Comparison of ENCODE assay signal across 8 cellular contexts in genomic region chr2:240840435-240841060, GRCh38. TPM values are rescaled to one million over a fixed set of nuclear protein-coding genes. Genes with fewer than 3 reads are reported as not detected.
A peak's percentile ranks its signal among the peaks of the same experiment; 100 is the strongest.
DNase-seq lines count a peak whose midpoint lies in the region; ATAC-seq, FAIRE-seq and TF ChIP-seq lines count a peak whose summit lies in the region.

No MANE protein-coding gene starts in this region.

- ATAC-seq in PC-3 (peak; percentile 96), GM18870 (IDR thresholded peaks at IDR 0.05; ENCODE audit: unreplicated experiment) (no peak)

- H3K4me3 ChIP-seq in HAP-1, result no peak overlapping the region
- no peak overlapping the region for H3K4me3 ChIP-seq in PC-3 (ENCODE audit: low read length)
- H3K4me3 ChIP-seq in endocrine pancreas (ENCODE audit: control insufficient read depth, insufficient read depth, low read length), result no peak overlapping the region

- H4K20me1 ChIP-seq in PC-3 (ENCODE audit: low read length), result no peaks in the 10 kb centered on the region

- H3K27me3 ChIP-seq in HAP-1 (ENCODE audit: low read depth), result no peaks in the 10 kb centered on the region
- H3K27me3 ChIP-seq in PC-3 (ENCODE audit: low read length), result peaks cover 29% of the 10 kb centered on the region
- H3K27me3 ChIP-seq in endocrine pancreas (ENCODE audit: control insufficient read depth, insufficient read depth, low read length), result no peaks in the 10 kb centered on the region

- H3K27me3 Mint-ChIP-seq in mesothelial cell of epicardium (ENCODE audit: low read depth), result peaks cover 62% of the 10 kb centered on the region

- no peak overlapping the region for H2AFZ ChIP-seq in PC-3 (ENCODE audit: low read length)

- intact Hi-C loops in PC-3 (cut with micrococcal nuclease), result loop anchor here (1.0 to 2.0 kb wide), 2 partner anchors 30 to 326 kb away; no protein-coding TSS in a partner anchor

- H3K36me3 Mint-ChIP-seq in mesothelial cell of epicardium, result no peaks in the 10 kb centered on the region

- no TSS peak for BruUV-seq in PC-3 (replicated peaks; lab: Mats Ljungman, UMichigan)

- DNase-seq in COLO829 (ENCODE audit: low spot score) (peak; percentile 82), HAP-1 (ENCODE audit: low spot score in 2 of 2) (peak; percentile 55 to 81), PC-3 (peak; percentile 73), mesothelial cell of epicardium (ENCODE audit: low spot score in 2 of 2, unreplicated experiment in 2 of 2) (peak in 1 of 2 experiments; percentile 67), GM12891 (ENCODE audit: insufficient read length, low spot score) (no peak), OCI-M2 (lab: John Stamatoyannopoulos, UW; ENCODE audit: unreplicated experiment) (no peak)

- TF ChIP-seq POLR2A in GM12891 (IDR thresholded peaks at IDR 0.05; ENCODE audit: low read depth, low read length), result no peak

- no peaks in the 10 kb centered on the region for H3K9me3 Mint-ChIP-seq in mesothelial cell of epicardium

- no peaks in the 10 kb centered on the region for H3K36me3 ChIP-seq in HAP-1 (replicated peaks)
- no peaks in the 10 kb centered on the region for H3K36me3 ChIP-seq in PC-3 (ENCODE audit: low read depth, low read length)
- H3K36me3 ChIP-seq in endocrine pancreas (ENCODE audit: control insufficient read depth, insufficient read depth, low read length), result no peaks in the 10 kb centered on the region

- CTCF ChIA-PET in PC-3 (lab: Charles Lee), result interaction anchor here (0.6 to 1.5 kb wide), 11 partner anchors 10 to 479 kb away, joined by 3 to 13 read pairs (median 3); no protein-coding TSS in a partner anchor

- H3K4me1 ChIP-seq in HAP-1 (peaks cover 9% of the 10 kb centered on the region), PC-3 (ENCODE audit: insufficient read depth, low read length) (no peaks in the 10 kb centered on the region; the same call in 1 of the 2 replicates), endocrine pancreas (ENCODE audit: control insufficient read depth, insufficient read depth, low read length) (no peaks in the 10 kb centered on the region)

- no peak overlapping the region for H3K27ac Mint-ChIP-seq in mesothelial cell of epicardium

- TF ChIP-seq CTCF in PC-3 (conservative IDR thresholded peaks at IDR 0.05; ENCODE audit: low read depth, low read length) (peak; percentile 69), mesothelial cell of epicardium (IDR thresholded peaks at IDR 0.05; ENCODE audit: unreplicated experiment) (peak; percentile 55)

- H3K27ac ChIP-seq in PC-3 (ENCODE audit: low read length), result no peak overlapping the region

- no peaks in the 10 kb centered on the region for H3F3A ChIP-seq in PC-3 (ENCODE audit: low read length, unreplicated experiment)

- no peaks in the 10 kb centered on the region for H3K4me1 Mint-ChIP-seq in mesothelial cell of epicardium

- FAIRE-seq in GM12891 (lab: Jason Lieb, UNC), result no peak

- H3K9me3 ChIP-seq in HAP-1, result peaks cover 11% of the 10 kb centered on the region
- H3K9me3 ChIP-seq in PC-3 (ENCODE audit: low read length), result no peaks in the 10 kb centered on the region
- no peaks in the 10 kb centered on the region for H3K9me3 ChIP-seq in endocrine pancreas (ENCODE audit: control insufficient read depth, low read length)

- POLR2A ChIA-PET in PC-3 (lab: Charles Lee; ENCODE audit: unreplicated experiment), result no interaction called here

- no peak overlapping the region for H3K4me2 ChIP-seq in PC-3 (ENCODE audit: low read length)

- no peaks in the 10 kb centered on the region for H3K9me2 ChIP-seq in PC-3 (replicated peaks; ENCODE audit: low read length)

- H3K9ac ChIP-seq in PC-3 (ENCODE audit: low read length), result no peak overlapping the region
- H3K9ac ChIP-seq in endocrine pancreas (ENCODE audit: control insufficient read depth, insufficient read depth, low read length), result peak overlapping the region; percentile 62

- no peak overlapping the region for H3K4me3 Mint-ChIP-seq in mesothelial cell of epicardium

- no peaks in the 10 kb centered on the region for H3K79me2 ChIP-seq in PC-3 (ENCODE audit: low read length)

- in situ Hi-C loops in HAP-1 (cut with MboI; ENCODE audit: low sequenced_read_pairs), result no loop called here

TF ChIP-seq in GM12891, 5 proteins besides CTCF, POLR2A, EP300 and RAD21:
- no peak for TF ChIP-seq POLR2AphosphoS5 (IDR thresholded peaks at IDR 0.05; ENCODE audit: low read depth, low read length)
- TF ChIP-seq POU2F2 (IDR thresholded peaks at IDR 0.05; ENCODE audit: low read depth, low read length), result no peak
- TF ChIP-seq PAX5 (IDR thresholded peaks at IDR 0.05; ENCODE audit: insufficient read depth, low read length, severe bottlenecking), result no peak
- no peak for TF ChIP-seq TAF1 (IDR thresholded peaks at IDR 0.05; ENCODE audit: low read depth, low read length)
- no peak for TF ChIP-seq SPI1 (IDR thresholded peaks at IDR 0.05; ENCODE audit: low read depth, low read length)

RNA-seq across cellular contexts. Expression of gene KIF1A, which starts 20.5 kb away (rescaled TPM):
- total RNA-seq in PC-3 (2014; rRNA removed), result 0.40 TPM in 1 of 2 replicates, not detected in the other
- total RNA-seq in mesothelial cell of epicardium, result 46.2 to 49.5 TPM (median 48.9 TPM) in 3 replicates
- polyA plus RNA-seq in GM12891 (2012; ENCODE audit: low read depth, missing spikeins), result 0.58 TPM

RNA-seq across cellular contexts. Expression of gene AGXT, which starts 28.1 kb away (rescaled TPM):
- total RNA-seq in PC-3 (2014; rRNA removed) (not detected in 2 replicates), mesothelial cell of epicardium (not detected in 3 replicates)
- polyA plus RNA-seq in GM12891 (2012; ENCODE audit: low read depth, missing spikeins), result not detected

RNA-seq across cellular contexts. Expression of gene MAB21L4, which starts 55.4 kb away (rescaled TPM):
- total RNA-seq in PC-3 (2014; rRNA removed) (0.12 and 1.0 TPM in 2 replicates), mesothelial cell of epicardium (2.0 to 3.2 TPM (median 2.4 TPM) in 3 replicates)
- not detected for polyA plus RNA-seq in GM12891 (2012; ENCODE audit: low read depth, missing spikeins)

Comparison
In these comparisons a context has a peak if more than half of its experiments do, and no peak if none do; other contexts are left out.
1. DNase-seq: peak in COLO829 (single experiment), HAP-1 (2 of 2) and PC-3 (single experiment); none in GM12891 (single experiment) and OCI-M2 (single experiment).
2. RNA of gene KIF1A, which starts 20.5 kb away (total RNA-seq): 46.2 to 49.5 TPM in mesothelial cell of epicardium; 0.40 TPM in PC-3; every median in the first group is over 10 times any median in the second.